Comparison of ENCODE assay signal across 1 cellular context in genomic region chr2:161979490-161979889, GRCh38.
TF ChIP-seq lines count a peak whose summit lies in the region.

No MANE protein-coding gene starts in this region.

TF ChIP-seq in GM23338, 12 proteins besides CTCF, POLR2A, EP300 and RAD21 (continued from another document):
- no peak for TF ChIP-seq ETS1 (IDR thresholded peaks at IDR 0.05)
